ENCODE assay signal across 1 cellular context in genomic region chr17:45345554-45346254, GRCh38.
A peak's percentile ranks its signal among the peaks of the same experiment; 100 is the strongest.
TF ChIP-seq lines count a peak whose summit lies in the region.

No MANE protein-coding gene starts in this region.

TF ChIP-seq in K562, 482 proteins besides CTCF, POLR2A, EP300 and RAD21 (continued from another document and continues in another):
- TF ChIP-seq, protein P1, sequence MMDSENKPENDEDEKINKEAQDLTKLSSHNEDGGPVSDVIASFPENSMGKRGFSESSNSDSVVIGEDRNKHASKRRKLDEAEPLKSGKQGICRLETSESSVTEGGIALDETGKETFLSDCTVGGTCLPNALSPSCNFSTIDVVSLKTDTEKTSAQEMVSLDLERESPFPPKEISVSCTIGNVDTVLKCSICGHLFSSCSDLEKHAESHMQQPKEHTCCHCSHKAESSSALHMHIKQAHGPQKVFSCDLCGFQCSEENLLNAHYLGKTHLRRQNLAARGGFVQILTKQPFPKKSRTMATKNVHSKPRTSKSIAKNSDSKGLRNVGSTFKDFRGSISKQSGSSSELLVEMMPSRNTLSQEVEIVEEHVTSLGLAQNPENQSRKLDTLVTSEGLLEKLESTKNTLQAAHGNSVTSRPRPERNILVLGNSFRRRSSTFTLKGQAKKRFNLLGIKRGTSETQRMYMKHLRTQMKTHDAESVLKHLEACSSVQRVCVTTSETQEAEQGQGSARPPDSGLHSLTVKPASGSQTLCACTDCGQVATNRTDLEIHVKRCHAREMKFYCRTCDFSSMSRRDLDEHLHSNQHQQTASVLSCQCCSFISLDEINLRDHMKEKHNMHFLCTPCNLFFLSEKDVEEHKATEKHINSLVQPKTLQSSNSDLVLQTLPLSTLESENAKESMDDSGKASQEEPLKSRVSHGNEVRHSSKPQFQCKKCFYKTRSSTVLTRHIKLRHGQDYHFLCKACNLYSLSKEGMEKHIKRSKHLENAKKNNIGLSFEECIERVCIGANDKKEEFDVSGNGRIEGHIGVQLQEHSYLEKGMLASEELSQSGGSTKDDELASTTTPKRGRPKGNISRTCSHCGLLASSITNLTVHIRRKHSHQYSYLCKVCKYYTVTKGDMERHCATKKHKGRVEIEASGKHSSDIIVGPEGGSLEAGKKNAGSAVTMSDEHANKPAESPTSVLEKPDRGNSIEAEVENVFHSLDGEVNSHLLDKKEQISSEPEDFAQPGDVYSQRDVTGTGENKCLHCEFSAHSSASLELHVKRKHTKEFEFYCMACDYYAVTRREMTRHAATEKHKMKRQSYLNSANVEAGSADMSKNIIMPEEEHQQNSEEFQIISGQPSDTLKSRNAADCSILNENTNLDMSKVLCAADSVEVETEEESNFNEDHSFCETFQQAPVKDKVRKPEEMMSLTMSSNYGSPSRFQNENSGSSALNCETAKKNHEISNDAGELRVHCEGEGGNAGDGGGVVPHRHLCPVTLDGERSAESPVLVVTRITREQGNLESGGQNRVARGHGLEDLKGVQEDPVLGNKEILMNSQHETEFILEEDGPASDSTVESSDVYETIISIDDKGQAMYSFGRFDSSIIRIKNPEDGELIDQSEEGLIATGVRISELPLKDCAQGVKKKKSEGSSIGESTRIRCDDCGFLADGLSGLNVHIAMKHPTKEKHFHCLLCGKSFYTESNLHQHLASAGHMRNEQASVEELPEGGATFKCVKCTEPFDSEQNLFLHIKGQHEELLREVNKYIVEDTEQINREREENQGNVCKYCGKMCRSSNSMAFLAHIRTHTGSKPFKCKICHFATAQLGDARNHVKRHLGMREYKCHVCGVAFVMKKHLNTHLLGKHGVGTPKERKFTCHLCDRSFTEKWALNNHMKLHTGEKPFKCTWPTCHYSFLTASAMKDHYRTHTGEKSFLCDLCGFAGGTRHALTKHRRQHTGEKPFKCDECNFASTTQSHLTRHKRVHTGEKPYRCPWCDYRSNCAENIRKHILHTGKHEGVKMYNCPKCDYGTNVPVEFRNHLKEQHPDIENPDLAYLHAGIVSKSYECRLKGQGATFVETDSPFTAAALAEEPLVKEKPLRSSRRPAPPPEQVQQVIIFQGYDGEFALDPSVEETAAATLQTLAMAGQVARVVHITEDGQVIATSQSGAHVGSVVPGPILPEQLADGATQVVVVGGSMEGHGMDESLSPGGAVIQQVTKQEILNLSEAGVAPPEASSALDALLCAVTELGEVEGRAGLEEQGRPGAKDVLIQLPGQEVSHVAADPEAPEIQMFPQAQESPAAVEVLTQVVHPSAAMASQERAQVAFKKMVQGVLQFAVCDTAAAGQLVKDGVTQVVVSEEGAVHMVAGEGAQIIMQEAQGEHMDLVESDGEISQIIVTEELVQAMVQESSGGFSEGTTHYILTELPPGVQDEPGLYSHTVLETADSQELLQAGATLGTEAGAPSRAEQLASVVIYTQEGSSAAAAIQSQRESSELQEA (IDR thresholded peaks at IDR 0.05; ENCODE audit: low read depth), result no peak
- TF ChIP-seq HEY1 (CRISPR knock-in tag; IDR thresholded peaks at IDR 0.05; ENCODE audit: borderline replicate concordance) (peak; percentile 90; the same call in 1 of the 2 replicates), KLF13 (tag; IDR thresholded peaks at IDR 0.05; ENCODE audit: borderline replicate concordance, low read depth) (no peak), PREB (CRISPR knock-in tag; IDR thresholded peaks at IDR 0.05) (0 out of 2 replicates have a peak, but pooled peaks have one; percentile 23), ETV5 (CRISPR knock-in tag; IDR thresholded peaks at IDR 0.05; ENCODE audit: low read depth) (peak; percentile 47; the same call in 1 of the 2 replicates), GABPB1 (CRISPR knock-in tag; IDR thresholded peaks at IDR 0.05) (peak; percentile 56; the same call in 1 of the 2 replicates), ERF (CRISPR knock-in tag; IDR thresholded peaks at IDR 0.05) (peak; percentile 65; the same call in 1 of the 2 replicates), ZBTB1 (CRISPR knock-in tag; IDR thresholded peaks at IDR 0.05; ENCODE audit: borderline replicate concordance, low read depth) (no peak), RNF2 (IDR thresholded peaks at IDR 0.05) (peak; percentile 95), ZNF274 (IDR thresholded peaks at IDR 0.05; ENCODE audit: borderline replicate concordance, low read depth, low read length) (no peak), OTX1 (CRISPR knock-in tag; IDR thresholded peaks at IDR 0.05) (peak; percentile 65; the same call in 1 of the 2 replicates), TEAD1 (CRISPR knock-in tag; IDR thresholded peaks at IDR 0.05) (peak in 1 of 2 experiments; percentile 94; a peak in 2 of 4 replicates), ZKSCAN8 (CRISPR knock-in tag; IDR thresholded peaks at IDR 0.05) (peak; percentile 80; the same call in 1 of the 2 replicates), NCOA1 (IDR thresholded peaks at IDR 0.05; ENCODE audit: low read depth) (peak; percentile 91), SP1 (CRISPR knock-in tag; IDR thresholded peaks at IDR 0.05) (0 out of 2 replicates have a peak, but pooled peaks have one; percentile 26), LEF1 (IDR thresholded peaks at IDR 0.05) (peak; percentile 99), ZBTB11 (CRISPR knock-in tag; IDR thresholded peaks at IDR 0.05) (peak in 1 of 3 experiments; percentile 80; a peak in 2 of 6 replicates), ZBTB17 (CRISPR knock-in tag; IDR thresholded peaks at IDR 0.05) (no peak), XRCC4 (IDR thresholded peaks at IDR 0.05; ENCODE audit: extremely low read depth, insufficient read depth, insufficient read length) (no peak), SPI1 (IDR thresholded peaks at IDR 0.05; ENCODE audit: borderline replicate concordance, low read depth, low read length) (peak; percentile 97), HMGN3 (IDR thresholded peaks at IDR 0.05; ENCODE audit: borderline replicate concordance, extremely low read depth, insufficient read length, low read depth, low read length) (peak; percentile 93), MCM5 (IDR thresholded peaks at IDR 0.05; ENCODE audit: low read depth) (no peak), ZNF175 (CRISPR knock-in tag; IDR thresholded peaks at IDR 0.05; ENCODE audit: low read depth) (peak; percentile 69; the same call in 1 of the 2 replicates), CREB1 (IDR thresholded peaks at IDR 0.05) (peak; percentile 51; the same call in 1 of the 2 replicates), CREB1 (CRISPR knock-in tag; IDR thresholded peaks at IDR 0.05) (peak; percentile 36; the same call in 1 of the 2 replicates), SMAD3 (CRISPR knock-in tag; conservative IDR thresholded peaks at IDR 0.05) (peak; percentile 92), ZFP36 (IDR thresholded peaks at IDR 0.05; ENCODE audit: low read depth, low read length, partially characterized antibody) (peak; percentile 11), BCOR (IDR thresholded peaks at IDR 0.05) (peak; percentile 90), ZNF311 (CRISPR knock-in tag; IDR thresholded peaks at IDR 0.05) (peak; percentile 73; the same call in 1 of the 2 replicates), HDAC3 (IDR thresholded peaks at IDR 0.05; ENCODE audit: borderline replicate concordance, partially characterized antibody) (peak; percentile 98), STAT5A (IDR thresholded peaks at IDR 0.05; ENCODE audit: borderline replicate concordance, low read length) (peak; percentile 97), TGIF2 (CRISPR knock-in tag; IDR thresholded peaks at IDR 0.05) (no peak), FOXA3 (CRISPR knock-in tag; conservative IDR thresholded peaks at IDR 0.05 in 1 of 2, IDR thresholded peaks at IDR 0.05 in 1 of 2) (peak in 1 of 2 experiments; percentile 93; a peak in 2 of 4 replicates), ZBTB49 (CRISPR knock-in tag; IDR thresholded peaks at IDR 0.05; ENCODE audit: borderline replicate concordance) (no peak)
- TF ChIP-seq, protein P2, sequence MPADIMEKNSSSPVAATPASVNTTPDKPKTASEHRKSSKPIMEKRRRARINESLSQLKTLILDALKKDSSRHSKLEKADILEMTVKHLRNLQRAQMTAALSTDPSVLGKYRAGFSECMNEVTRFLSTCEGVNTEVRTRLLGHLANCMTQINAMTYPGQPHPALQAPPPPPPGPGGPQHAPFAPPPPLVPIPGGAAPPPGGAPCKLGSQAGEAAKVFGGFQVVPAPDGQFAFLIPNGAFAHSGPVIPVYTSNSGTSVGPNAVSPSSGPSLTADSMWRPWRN (IDR thresholded peaks at IDR 0.05; ENCODE audit: low read depth), result peak; percentile 99
- TF ChIP-seq, protein P3, sequence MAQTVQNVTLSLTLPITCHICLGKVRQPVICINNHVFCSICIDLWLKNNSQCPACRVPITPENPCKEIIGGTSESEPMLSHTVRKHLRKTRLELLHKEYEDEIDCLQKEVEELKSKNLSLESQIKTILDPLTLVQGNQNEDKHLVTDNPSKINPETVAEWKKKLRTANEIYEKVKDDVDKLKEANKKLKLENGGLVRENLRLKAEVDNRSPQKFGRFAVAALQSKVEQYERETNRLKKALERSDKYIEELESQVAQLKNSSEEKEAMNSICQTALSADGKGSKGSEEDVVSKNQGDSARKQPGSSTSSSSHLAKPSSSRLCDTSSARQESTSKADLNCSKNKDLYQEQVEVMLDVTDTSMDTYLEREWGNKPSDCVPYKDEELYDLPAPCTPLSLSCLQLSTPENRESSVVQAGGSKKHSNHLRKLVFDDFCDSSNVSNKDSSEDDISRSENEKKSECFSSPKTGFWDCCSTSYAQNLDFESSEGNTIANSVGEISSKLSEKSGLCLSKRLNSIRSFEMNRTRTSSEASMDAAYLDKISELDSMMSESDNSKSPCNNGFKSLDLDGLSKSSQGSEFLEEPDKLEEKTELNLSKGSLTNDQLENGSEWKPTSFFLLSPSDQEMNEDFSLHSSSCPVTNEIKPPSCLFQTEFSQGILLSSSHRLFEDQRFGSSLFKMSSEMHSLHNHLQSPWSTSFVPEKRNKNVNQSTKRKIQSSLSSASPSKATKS (CRISPR knock-in tag; IDR thresholded peaks at IDR 0.05), result no peak
- TF ChIP-seq, protein P4, sequence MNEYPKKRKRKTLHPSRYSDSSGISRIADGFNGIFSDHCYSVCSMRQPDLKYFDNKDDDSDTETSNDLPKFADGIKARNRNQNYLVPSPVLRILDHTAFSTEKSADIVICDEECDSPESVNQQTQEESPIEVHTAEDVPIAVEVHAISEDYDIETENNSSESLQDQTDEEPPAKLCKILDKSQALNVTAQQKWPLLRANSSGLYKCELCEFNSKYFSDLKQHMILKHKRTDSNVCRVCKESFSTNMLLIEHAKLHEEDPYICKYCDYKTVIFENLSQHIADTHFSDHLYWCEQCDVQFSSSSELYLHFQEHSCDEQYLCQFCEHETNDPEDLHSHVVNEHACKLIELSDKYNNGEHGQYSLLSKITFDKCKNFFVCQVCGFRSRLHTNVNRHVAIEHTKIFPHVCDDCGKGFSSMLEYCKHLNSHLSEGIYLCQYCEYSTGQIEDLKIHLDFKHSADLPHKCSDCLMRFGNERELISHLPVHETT (CRISPR knock-in tag; conservative IDR thresholded peaks at IDR 0.05 in 1 of 2, IDR thresholded peaks at IDR 0.05 in 1 of 2), result peak in 1 of 2 experiments; percentile 71; a peak in 1 of 4 replicates
- TF ChIP-seq, protein P5, sequence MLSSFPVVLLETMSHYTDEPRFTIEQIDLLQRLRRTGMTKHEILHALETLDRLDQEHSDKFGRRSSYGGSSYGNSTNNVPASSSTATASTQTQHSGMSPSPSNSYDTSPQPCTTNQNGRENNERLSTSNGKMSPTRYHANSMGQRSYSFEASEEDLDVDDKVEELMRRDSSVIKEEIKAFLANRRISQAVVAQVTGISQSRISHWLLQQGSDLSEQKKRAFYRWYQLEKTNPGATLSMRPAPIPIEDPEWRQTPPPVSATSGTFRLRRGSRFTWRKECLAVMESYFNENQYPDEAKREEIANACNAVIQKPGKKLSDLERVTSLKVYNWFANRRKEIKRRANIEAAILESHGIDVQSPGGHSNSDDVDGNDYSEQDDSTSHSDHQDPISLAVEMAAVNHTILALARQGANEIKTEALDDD (IDR thresholded peaks at IDR 0.05), result peak; percentile 93
- TF ChIP-seq, protein P6, sequence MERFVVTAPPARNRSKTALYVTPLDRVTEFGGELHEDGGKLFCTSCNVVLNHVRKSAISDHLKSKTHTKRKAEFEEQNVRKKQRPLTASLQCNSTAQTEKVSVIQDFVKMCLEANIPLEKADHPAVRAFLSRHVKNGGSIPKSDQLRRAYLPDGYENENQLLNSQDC (CRISPR knock-in tag; IDR thresholded peaks at IDR 0.05), result no peak
